8 cellular contexts compared by ENCODE assay signal in the genomic region with DNA sequence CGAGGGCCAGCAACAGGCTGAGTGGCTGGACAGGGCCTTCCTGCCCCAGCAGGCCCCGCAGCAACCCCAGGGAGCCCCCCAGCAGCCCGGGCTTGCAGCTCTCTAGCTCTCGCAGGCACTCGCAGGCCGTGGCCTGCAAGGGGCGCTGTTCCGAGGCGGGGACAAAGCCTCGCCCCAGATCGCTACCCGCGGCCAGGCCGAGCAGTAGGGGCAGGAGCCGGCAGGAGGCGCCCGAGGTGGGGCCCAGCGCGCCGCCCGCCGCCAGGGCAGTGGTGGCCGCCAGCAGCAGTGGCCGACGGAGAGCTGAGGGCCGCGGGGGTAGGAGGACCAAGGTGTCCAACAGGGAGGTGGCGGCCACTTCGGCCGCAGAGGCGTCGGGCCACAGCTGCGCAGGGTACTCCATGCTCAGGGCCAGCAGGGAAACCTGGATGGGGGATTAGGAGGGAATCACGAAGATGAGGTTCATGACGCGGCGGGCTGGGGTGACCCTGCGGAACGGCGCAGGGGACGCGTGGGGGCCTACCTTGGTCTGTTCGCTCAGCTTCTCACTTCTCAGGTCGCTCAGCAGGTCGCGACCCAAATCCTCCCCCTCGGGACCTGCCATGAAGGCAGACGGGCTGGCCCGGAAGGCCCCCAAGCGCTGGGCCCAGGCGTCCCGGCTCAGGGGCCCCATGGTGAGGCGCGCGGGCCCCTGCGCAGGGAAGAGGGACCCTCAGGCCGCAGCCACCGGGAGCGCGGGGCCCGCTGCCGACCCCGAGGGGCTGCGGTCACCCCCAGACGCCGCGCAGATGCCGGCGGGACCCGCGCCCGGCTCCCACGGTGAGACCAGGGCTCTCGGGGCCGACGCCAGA. TPM values are rescaled to one million over a fixed set of nuclear protein-coding genes. Genes with fewer than 3 reads are reported as not detected.
DNase-seq lines count a peak whose midpoint lies in the region; ATAC-seq, FAIRE-seq and TF ChIP-seq lines count a peak whose summit lies in the region.

No MANE protein-coding gene starts in this region.

- H3K4me1 Mint-ChIP-seq in CD14-positive monocyte (peaks cover 40% of the 10 kb centered on the region), natural killer cell (peaks cover 6 to 16% of the 10 kb centered on the region in 2 donors)
- H3K4me1 Mint-ChIP-seq in stimulated activated naive B cell treated with anti-CD40 and anti-IgM and Interleukin-4, amounts not matched to agents 10 μg/mL and 1 μg/mL and 100 μg/mL, for 72 hours, result peaks cover 20 to 36% of the 10 kb centered on the region in 2 donors

- TF ChIP-seq CTCF in CD14-positive monocyte (IDR thresholded peaks at IDR 0.05) (peak; percentile 100), HL-60 (IDR thresholded peaks at IDR 0.05; ENCODE audit: insufficient read depth, low read length) (peak; percentile 78), fibroblast of mammary gland (conservative IDR thresholded peaks at IDR 0.05; ENCODE audit: control insufficient read depth, insufficient read depth, low read depth, low read length) (peak; percentile 70), natural killer cell (IDR thresholded peaks at IDR 0.05) (peak; percentile 91)

- H3K4me3 ChIP-seq in HL-60 (replicated peaks; ENCODE audit: insufficient read depth, low read length) (peak overlapping the region; percentile 54), fibroblast of mammary gland (ENCODE audit: control insufficient read depth, low read depth, low read length) (peak overlapping the region; percentile 77)

- H3K4me3 Mint-ChIP-seq in CD14-positive monocyte, result peak overlapping the region; percentile 89 to 94
- H3K4me3 Mint-ChIP-seq in natural killer cell, result peak overlapping the region; percentile 86
- peak overlapping the region; percentile 95 to 96 for H3K4me3 Mint-ChIP-seq in stimulated activated naive B cell treated with anti-CD40 and anti-IgM and Interleukin-4, amounts not matched to agents 10 μg/mL and 1 μg/mL and 100 μg/mL, for 72 hours

- ATAC-seq in GM19328 (IDR thresholded peaks at IDR 0.05; ENCODE audit: unreplicated experiment), result peak; percentile 37
- ATAC-seq in natural killer cell, result peak; percentile 61 to 89 (median 76)
- ATAC-seq in stimulated activated naive B cell treated with anti-CD40 and anti-IgM and Interleukin-4, amounts not matched to agents 10 μg/mL and 1 μg/mL and 100 μg/mL, for 72 hours (replicated peaks), result peak; percentile 78 to 80

- no peak for FAIRE-seq in RCC 7860 (lab: Jason Lieb, UNC)

- H3K27ac ChIP-seq in HL-60 (replicated peaks), result peak overlapping the region; percentile 97

- peaks cover 28 to 33% of the 10 kb centered on the region in 2 donors for H3K36me3 Mint-ChIP-seq in CD14-positive monocyte
- H3K36me3 Mint-ChIP-seq in natural killer cell, result no peaks in the 10 kb centered on the region
- H3K36me3 Mint-ChIP-seq in stimulated activated naive B cell treated with anti-CD40 and anti-IgM and Interleukin-4, amounts not matched to agents 10 μg/mL and 1 μg/mL and 100 μg/mL, for 72 hours, result peaks cover 11 to 32% of the 10 kb centered on the region in 2 donors

- DNase-seq in CD14-positive monocyte (ENCODE audit: low spot score) (peak; percentile 90), HL-60 (ENCODE audit: low read depth in 1 of 2, low spot score in 1 of 2) (peak; percentile 76 to 85), RCC 7860 (ENCODE audit: low spot score) (peak; percentile 67), fibroblast of mammary gland (ENCODE audit: low read depth) (peak; percentile 75), natural killer cell (peak; percentile 73)
- DNase-seq in activated T-helper 1 cell treated with anti-CD3 and anti-CD28 coated beads, Interleukin-2, amount 50 U/mL, for 16 hours (ENCODE audit: low read depth in 1 of 2, low spot score in 1 of 2), result peak; percentile 37 to 67
- DNase-seq in stimulated activated naive B cell treated with anti-CD40 and anti-IgM and Interleukin-4, amounts not matched to agents 10 μg/mL and 1 μg/mL and 100 μg/mL, for 72 hours, result peak; percentile 79

- H3K9me3 Mint-ChIP-seq in CD14-positive monocyte, result peaks cover 0 to 2% (median 0%) of the 10 kb centered on the region in 7 donors
- H3K9me3 Mint-ChIP-seq in natural killer cell, result no peaks in the 10 kb centered on the region
- no peaks in the 10 kb centered on the region for H3K9me3 Mint-ChIP-seq in stimulated activated naive B cell treated with anti-CD40 and anti-IgM and Interleukin-4, amounts not matched to agents 10 μg/mL and 1 μg/mL and 100 μg/mL, for 72 hours

- H3K27me3 ChIP-seq in HL-60 (ENCODE audit: insufficient read depth, poor library complexity, severe bottlenecking), result peaks cover 4% of the 10 kb centered on the region

- H3K27ac Mint-ChIP-seq in CD14-positive monocyte (peak overlapping the region; percentile 89 to 99 (median 96)), natural killer cell (peak overlapping the region; percentile 45 to 90)
- peak overlapping the region; percentile 95 for H3K27ac Mint-ChIP-seq in stimulated activated naive B cell treated with anti-CD40 and anti-IgM and Interleukin-4, amounts not matched to agents 10 μg/mL and 1 μg/mL and 100 μg/mL, for 72 hours

- intact Hi-C loops in CD14-positive monocyte (cut with micrococcal nuclease) (loop anchor here (1.0 to 5.0 kb wide), 4 partner anchors 37 to 68 kb away; partner anchors contain the start of gene KAT5 (in 1 of the 2)), natural killer cell (cut with micrococcal nuclease) (loop anchor here (1.0 to 10.0 kb wide), 3 partner anchors 39 to 425 kb away; partner anchors contain the start of gene TIGD3)

- H3K27me3 Mint-ChIP-seq in CD14-positive monocyte (ENCODE audit: low read depth in 3 of 3), result peaks cover 18 to 33% (median 24%) of the 10 kb centered on the region in 3 donors
- H3K27me3 Mint-ChIP-seq in natural killer cell (ENCODE audit: low read depth in 2 of 2), result peaks cover 2 to 8% of the 10 kb centered on the region in 2 donors
- peaks cover 0 to 6% of the 10 kb centered on the region in 2 donors for H3K27me3 Mint-ChIP-seq in stimulated activated naive B cell treated with anti-CD40 and anti-IgM and Interleukin-4, amounts not matched to agents 10 μg/mL and 1 μg/mL and 100 μg/mL, for 72 hours

RNA-seq across cellular contexts. Expression of gene AP5B1, which starts 0.6 kb away (rescaled TPM):
- 10 to 100 TPM; 35.1 to 46.4 TPM for polyA plus RNA-seq in CD14-positive monocyte
- 10 to 100 TPM; 13.9 to 22.5 (median 21.3) TPM for total RNA-seq in natural killer cell

RNA-seq across cellular contexts. Expression of gene OVOL1, which starts 6.7 kb away (rescaled TPM):
- polyA plus RNA-seq in CD14-positive monocyte, result not detected
- under 1 TPM in 2 of 3 donors, not detected in 1; 0.11 to 0.12 TPM for total RNA-seq in natural killer cell

RNA-seq across cellular contexts. Expression of gene SNX32, which starts 53.6 kb away (rescaled TPM):
- under 1 TPM; 0.12 to 0.40 TPM for polyA plus RNA-seq in CD14-positive monocyte
- total RNA-seq in natural killer cell, result 1 to 10 TPM in 1 of 3 donors, under 1 TPM in 2; 0.31 to 2.0 (median 0.54) TPM

RNA-seq across cellular contexts. Expression of gene RNASEH2C, which starts 59.5 kb away (rescaled TPM):
- 100 to 1,000 TPM in 1 of 2 donors, 10 to 100 TPM in 1; 95.2 to 131 TPM for polyA plus RNA-seq in CD14-positive monocyte
- total RNA-seq in natural killer cell, result 10 to 100 TPM; 34.6 to 45.6 (median 38.5) TPM

Comparison
In these comparisons a context has a peak if more than half of its experiments do, and no peak if none do; other contexts are left out.
1. Peak in every context shown above with its lines: DNase-seq, ATAC-seq, H3K4me3 ChIP-seq and H3K27ac ChIP-seq.